11 cellular contexts compared by ENCODE assay signal in the genomic region with DNA sequence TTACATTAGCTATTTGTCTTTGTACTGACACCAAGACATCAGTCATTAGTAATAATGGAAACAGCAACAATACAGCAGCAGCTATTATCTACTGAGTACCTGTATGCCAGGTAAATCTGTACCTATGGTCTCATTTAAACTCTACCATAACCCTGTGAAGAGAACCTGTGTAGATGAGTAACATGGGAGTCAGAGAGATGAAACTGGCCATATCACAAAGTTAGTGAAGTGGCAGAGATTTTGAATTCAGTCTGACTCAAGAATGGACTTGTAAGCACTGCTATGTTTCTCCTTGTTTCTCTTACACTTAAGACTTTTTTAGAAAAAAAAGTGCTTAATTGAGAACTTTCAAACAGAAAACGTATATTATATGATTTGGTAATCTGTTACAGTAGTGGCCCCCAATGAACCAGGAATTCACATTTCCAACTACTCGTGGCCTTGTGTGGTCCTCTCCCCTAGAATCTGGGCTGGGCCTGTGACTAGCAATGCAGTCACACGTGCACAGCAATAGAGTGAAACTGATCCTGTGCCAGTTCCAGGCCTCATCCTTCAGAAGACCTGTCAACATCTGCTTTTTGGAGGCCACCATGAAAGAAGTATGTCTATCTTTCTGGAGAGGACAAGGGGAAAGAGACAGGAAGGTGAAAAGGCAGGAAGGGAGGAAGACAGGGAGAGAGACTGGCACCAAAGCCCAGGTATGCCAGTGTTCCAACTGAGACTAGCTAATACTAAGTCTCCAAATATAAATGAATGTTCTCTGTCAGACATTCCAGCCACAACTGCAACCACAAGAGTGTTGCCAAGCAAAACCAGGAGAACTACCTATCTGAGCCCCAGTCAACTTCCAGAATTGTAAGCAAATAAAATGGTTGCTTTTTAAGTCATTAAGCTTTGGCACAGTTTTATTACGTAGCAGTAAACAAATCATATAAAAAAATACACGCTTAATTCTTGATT. TPM values are rescaled to one million over a fixed set of nuclear protein-coding genes. Genes with fewer than 3 reads are reported as not detected.
DNase-seq lines count a peak whose midpoint lies in the region; ATAC-seq and TF ChIP-seq lines count a peak whose summit lies in the region.
"Had no signal": no experiment of that assay in that cellular context is flagged by ENCODE, and none has a peak within 500 bp of the region (broad histone marks: within the 10 kb centered on the region; RNA-seq: fewer than 3 reads in every experiment).

No MANE protein-coding gene starts in this region.

- H3K4me3 ChIP-seq in fibroblast of lung (replicated peaks in 1 of 4; ENCODE audit: control extremely low read depth in 1 of 4, insufficient read depth in 1 of 4, low read depth in 3 of 4, low read length in 4 of 4), result no peak overlapping the region
- H3K4me3 ChIP-seq in thymus (ENCODE audit: low read length), result no peak overlapping the region
- no peak overlapping the region for H3K4me3 ChIP-seq in brain microvascular endothelial cell (ENCODE audit: low read depth, low read length)
- H3K4me3 ChIP-seq: lung had no signal

- no peaks in the 10 kb centered on the region for H3K9me3 Mint-ChIP-seq in activated naive CD4-positive, alpha-beta T cell treated with anti-CD3 and anti-CD28 coated beads, Interleukin-2, amount 10 ng/mL, durations not matched to agents 7 days and 5 days
- H3K9me3 Mint-ChIP-seq: endodermal cell had no signal

- no peak overlapping the region for H3K9ac ChIP-seq in fibroblast of lung (ENCODE audit: insufficient read depth, low read length)

- H4K20me1 ChIP-seq in fibroblast of lung (ENCODE audit: control insufficient read depth, extremely low read depth, insufficient read depth, low read length), result no peaks in the 10 kb centered on the region

- no peak for TF ChIP-seq CTCF in VCaP (conservative IDR thresholded peaks at IDR 0.05)
- no peak for TF ChIP-seq CTCF in fibroblast of lung (conservative IDR thresholded peaks at IDR 0.05 in 1 of 2, IDR thresholded peaks at IDR 0.05 in 1 of 2; ENCODE audit: low read depth in 1 of 2, low read length in 2 of 2)
- TF ChIP-seq CTCF in brain microvascular endothelial cell (IDR thresholded peaks at IDR 0.05; ENCODE audit: low read depth, low read length, missing control alignments), result no peak

- no peak for DNase-seq in activated naive CD4-positive, alpha-beta T cell treated with anti-CD3 and anti-CD28 coated beads, Interleukin-2, amount 10 ng/mL, durations not matched to agents 7 days and 5 days
- no peak for DNase-seq in activated naive CD4-positive, alpha-beta T cell treated with anti-CD3 and anti-CD28 coated beads, Interleukin-2, amount 50 U/mL, for 16 hours
- DNase-seq in fibroblast of lung (ENCODE audit: low read depth in 2 of 2) (peak; percentile 35 to 60), brain microvascular endothelial cell (no peak)
- DNase-seq: endodermal cell, WERI-Rb-1 had no signal

- H3K27me3 ChIP-seq in fibroblast of lung (ENCODE audit: control insufficient read depth, insufficient read depth, low read length) (no peaks in the 10 kb centered on the region), thymus (ENCODE audit: control insufficient read depth, insufficient read depth) (no peaks in the 10 kb centered on the region), brain microvascular endothelial cell (replicated peaks) (no peaks in the 10 kb centered on the region)

- no peaks in the 10 kb centered on the region for H3K27me3 Mint-ChIP-seq in activated naive CD4-positive, alpha-beta T cell treated with anti-CD3 and anti-CD28 coated beads, Interleukin-2, amount 10 ng/mL, durations not matched to agents 7 days and 5 days

- peaks cover 61% of the 10 kb centered on the region for H3K4me1 Mint-ChIP-seq in activated naive CD4-positive, alpha-beta T cell treated with anti-CD3 and anti-CD28 coated beads, Interleukin-2, amount 10 ng/mL, durations not matched to agents 7 days and 5 days
- H3K4me1 Mint-ChIP-seq: endodermal cell had no signal

- CTCF ChIA-PET in activated naive CD4-positive, alpha-beta T cell treated with anti-CD3 and anti-CD28 coated beads, Interleukin-2, amount 10 ng/mL, durations not matched to agents 7 days and 5 days (lab: Charles Lee), result interaction anchor here (12.3 kb wide), 1 partner anchor 10 kb away, joined by 211 read pairs; a partner anchor contains a TSS

- H3K27ac ChIP-seq in VCaP, result peak overlapping the region; percentile 45
- no peak overlapping the region for H3K27ac ChIP-seq in fibroblast of lung (ENCODE audit: insufficient read depth, low read length)
- H3K27ac ChIP-seq in thymus (ENCODE audit: low read depth), result peak overlapping the region; percentile 73
- H3K27ac ChIP-seq in brain microvascular endothelial cell, result no peak overlapping the region
- H3K27ac ChIP-seq: WERI-Rb-1 had no signal

- H2AFZ ChIP-seq in fibroblast of lung (ENCODE audit: low read length), result no peak overlapping the region

- H3K4me3 Mint-ChIP-seq in activated naive CD4-positive, alpha-beta T cell treated with anti-CD3 and anti-CD28 coated beads, Interleukin-2, amount 10 ng/mL, durations not matched to agents 7 days and 5 days, result no peak overlapping the region
- H3K4me3 Mint-ChIP-seq: endodermal cell had no signal

- in situ Hi-C loops in brain microvascular endothelial cell (cut with HindIII; ENCODE audit: low pct_ligation_motif_present, low sequenced_read_pairs), result no loop called here

- no peaks in the 10 kb centered on the region for H3K9me3 ChIP-seq in fibroblast of lung (ENCODE audit: control insufficient read depth, insufficient read depth, low read depth, low read length)
- H3K9me3 ChIP-seq in thymus (ENCODE audit: control insufficient read depth), result no peaks in the 10 kb centered on the region

- WGBS in thymus, result 72% methylated on average over 5 of the region's 5 CpGs

- peak overlapping the region; percentile 87 for H3K27ac Mint-ChIP-seq in activated naive CD4-positive, alpha-beta T cell treated with anti-CD3 and anti-CD28 coated beads, Interleukin-2, amount 10 ng/mL, durations not matched to agents 7 days and 5 days
- H3K27ac Mint-ChIP-seq: endodermal cell had no signal

- H3K4me1 ChIP-seq in fibroblast of lung (ENCODE audit: control insufficient read depth, extremely low read depth, insufficient read depth, low read length) (no peaks in the 10 kb centered on the region), thymus (ENCODE audit: control insufficient read depth, insufficient read depth, low read length) (peaks cover 6% of the 10 kb centered on the region)

- no peaks in the 10 kb centered on the region for H3K36me3 ChIP-seq in fibroblast of lung (ENCODE audit: control insufficient read depth, insufficient read depth, low read length)
- peaks cover 6% of the 10 kb centered on the region for H3K36me3 ChIP-seq in thymus (ENCODE audit: control insufficient read depth, insufficient read depth)
- H3K36me3 ChIP-seq in brain microvascular endothelial cell (replicated peaks), result no peaks in the 10 kb centered on the region

- peaks cover 4% of the 10 kb centered on the region for H3K79me2 ChIP-seq in fibroblast of lung (ENCODE audit: control insufficient read depth, insufficient read depth, low read length)

- H3K36me3 Mint-ChIP-seq in activated naive CD4-positive, alpha-beta T cell treated with anti-CD3 and anti-CD28 coated beads, Interleukin-2, amount 10 ng/mL, durations not matched to agents 7 days and 5 days, result peaks cover 41% of the 10 kb centered on the region

- ATAC-seq in GM18907 (IDR thresholded peaks at IDR 0.05; ENCODE audit: unreplicated experiment) (no peak), GM19395 (IDR thresholded peaks at IDR 0.05; ENCODE audit: unreplicated experiment) (no peak)

- no peak overlapping the region for H3K4me2 ChIP-seq in fibroblast of lung (ENCODE audit: extremely low read depth, insufficient read depth, low read length)

RNA-seq across cellular contexts. Expression of a gene that starts 12.0 kb away (rescaled TPM):
- total RNA-seq in fibroblast of lung, result 14.1 and 16.7 TPM in 2 replicates
- polyA plus RNA-seq in fibroblast of lung (12.6 and 13.9 TPM in 2 replicates), thymus (28.5 TPM)
- 8.1 and 10.1 TPM in 2 replicates for polyA plus RNA-seq in fibroblast of lung (2012)
- 2.5 and 3.5 TPM in 2 replicates for polyA minus RNA-seq in fibroblast of lung (ENCODE audit: low replicate concordance)

RNA-seq across cellular contexts. Expression of a gene that starts 19.3 kb away (rescaled TPM):
- total RNA-seq in fibroblast of lung, result 0.77 and 0.83 TPM in 2 replicates
- 1.6 and 3.3 TPM in 2 replicates for polyA plus RNA-seq in fibroblast of lung
- 0.92 and 1.5 TPM in 2 replicates for polyA plus RNA-seq in fibroblast of lung (2012)
- 0.56 and 0.59 TPM in 2 replicates for polyA minus RNA-seq in fibroblast of lung (ENCODE audit: low replicate concordance)
- polyA plus RNA-seq in thymus, result 1.1 TPM

Comparison
In these comparisons a context has a peak if more than half of its experiments do, and no peak if none do; other contexts are left out.
1. DNase-seq: peak in fibroblast of lung (2 of 2); none in activated naive CD4-positive, alpha-beta T cell treated with anti-CD3 and anti-CD28 coated beads, Interleukin-2, amount 10 ng/mL, durations not matched to agents 7 days and 5 days (single experiment), activated naive CD4-positive, alpha-beta T cell treated with anti-CD3 and anti-CD28 coated beads, Interleukin-2, amount 50 U/mL, for 16 hours (single experiment) and brain microvascular endothelial cell (single experiment).
2. H3K27ac ChIP-seq: peak in VCaP (single experiment) and thymus (single experiment); none in fibroblast of lung (single experiment) and brain microvascular endothelial cell (single experiment).